In genomic region chr12:3656946-3657622, GRCh38 we compare ENCODE assay signal across 26 cellular contexts.
"Had no signal": no experiment of that assay in that cellular context is flagged by ENCODE, and none has a peak within 500 bp of the region (broad histone marks: within the 10 kb centered on the region; RNA-seq: fewer than 3 reads in every experiment).

No MANE protein-coding gene starts in this region.

- H3K4me3 ChIP-seq: heart left ventricle, left lung, lower lobe of right lung, right atrium auricular region, right lobe of liver, skin epidermis, spleen, testis, thyroid gland, transverse colon, upper lobe of left lung, vagina had no signal

- DNase-seq: heart left ventricle; hypothalamus; immature natural killer cell; kidney; left colon; left lung; lower lobe of right lung; mammary epithelial cell; mesenchymal stem cell; naive B cell; natural killer cell; nephron progenitor cell; nucleus accumbens; right lobe of liver; spleen; stimulated activated CD4-positive, alpha-beta T cell treated with anti-CD3 and anti-CD28 coated beads, Interleukin-4, amount 100 ng/mL, for 24 hours; stimulated activated naive CD4-positive, alpha-beta T cell; testis; thyroid gland; transverse colon had no signal

- H2AFZ ChIP-seq: parathyroid adenoma had no signal

- H3K9me3 ChIP-seq: heart left ventricle, left lung, lower lobe of right lung, right atrium auricular region, right lobe of liver, spleen, testis, thyroid gland, transverse colon, upper lobe of left lung, vagina had no signal

- H3K79me2 ChIP-seq: parathyroid adenoma had no signal

- H3K4me1 ChIP-seq: left lung, lower lobe of right lung, right lobe of liver, testis, transverse colon, vagina had no signal

- H3K36me3 ChIP-seq: right lobe of liver, thyroid gland, transverse colon, vagina had no signal

- H3K27ac ChIP-seq: heart left ventricle, left lung, lower lobe of right lung, parathyroid adenoma, right atrium auricular region, right lobe of liver, skin epidermis, spleen, testis, thyroid gland, transverse colon, upper lobe of left lung, vagina had no signal

- H3K9ac ChIP-seq: parathyroid adenoma had no signal

- ATAC-seq: heart left ventricle; left colon; left lung; lower lobe of right lung; natural killer cell; right lobe of liver; stimulated activated effector memory CD8-positive, alpha-beta T cell treated with anti-CD3 and anti-CD28 coated beads, Interleukin-12 subunit alpha, Interleukin-12 subunit beta, amount 100 ng/mL, for 72 hours had no signal

- H3K27me3 ChIP-seq: heart left ventricle, left lung, right atrium auricular region, right lobe of liver, spleen, testis, thyroid gland, transverse colon, upper lobe of left lung, vagina had no signal
